ENCODE assay signal across 9 cellular contexts in genomic region chr9:127973169-127974001, GRCh38. TPM values are rescaled to one million over a fixed set of nuclear protein-coding genes. Genes with fewer than 3 reads are reported as not detected.
DNase-seq lines count a peak whose midpoint lies in the region; ATAC-seq, FAIRE-seq and TF ChIP-seq lines count a peak whose summit lies in the region.
"Had no signal": no experiment of that assay in that cellular context is flagged by ENCODE, and none has a peak within 500 bp of the region (broad histone marks: within the 10 kb centered on the region; RNA-seq: fewer than 3 reads in every experiment).

No MANE protein-coding gene starts in this region.

- DNase-seq in Right ventricle myocardium superior, result peak; percentile 70
- no peak for DNase-seq in left cardiac atrium
- no peak for DNase-seq in GM12878 (ENCODE audit: low read depth, low spot score)
- DNase-seq in midbrain (lab: John Stamatoyannopoulos, UW), result peak; percentile 34
- DNase-seq in vagina (ENCODE audit: extremely low spot score in 2 of 2), result peak in 1 of 2 donors; percentile 87
- DNase-seq in T-helper 9 cell, result no peak
- DNase-seq: NCI-H526 had no signal

- CTCF ChIA-PET in GM12878 (lab: Yijun Ruan, JAX), result interaction anchor here (1.3 to 6.2 kb wide), 3 partner anchors 18 to 29 kb away, joined by 5 to 34 read pairs (median 12); no protein-coding TSS in a partner anchor

- no TSS peak for BruUV-seq in GM12878 (replicated peaks; lab: Mats Ljungman, UMichigan)

- no peak for TF ChIP-seq POLR2A in GM12878 (IDR thresholded peaks at IDR 0.05; ENCODE audit: low read depth, low read length)
- TF ChIP-seq POLR2A in vagina (IDR thresholded peaks at IDR 0.05), result no peak

- intact Hi-C loops in Right ventricle myocardium superior (cut with DNase I), result no loop called here
- intact Hi-C loops in left cardiac atrium (cut with DNase I), result no loop called here
- intact Hi-C loops in GM12878 (cut with micrococcal nuclease; ENCODE audit: unreplicated experiment), result no loop called here
- intact Hi-C loops in vagina (cut with DNase I), result no loop called here

- no peak for FAIRE-seq in GM12878 (lab: Jason Lieb, UNC)

- H3K4me2 ChIP-seq in GM12878 (ENCODE audit: control insufficient read depth, insufficient read depth), result peak overlapping the region; percentile 17; the same call in 1 of the 2 replicates

- no peaks in the 10 kb centered on the region for H3K27me3 ChIP-seq in GM12878 (replicated peaks in 1 of 2; ENCODE audit: control insufficient read depth in 2 of 2, insufficient read depth in 2 of 2, low read length in 1 of 2)
- H3K27me3 ChIP-seq in vagina, result no peaks in the 10 kb centered on the region

- H3K36me3 ChIP-seq in GM12878 (ENCODE audit: control insufficient read depth in 2 of 2, insufficient read depth in 2 of 2, low read length in 1 of 2) (peaks cover 1 to 3% of the 10 kb centered on the region in 2 experiments; a peak in 2 of 4 replicates), vagina (no peaks in the 10 kb centered on the region)

- no peaks in the 10 kb centered on the region for H3K9me3 ChIP-seq in GM12878 (replicated peaks; ENCODE audit: control insufficient read depth, insufficient read depth, low read length)
- no peaks in the 10 kb centered on the region for H3K9me3 ChIP-seq in vagina

- H3K4me1 ChIP-seq in GM12878 (ENCODE audit: control insufficient read depth, insufficient read depth, low read length) (peaks cover 63% of the 10 kb centered on the region), vagina (peaks cover 100% of the 10 kb centered on the region)

- peaks cover 62% of the 10 kb centered on the region for H3K79me2 ChIP-seq in GM12878 (ENCODE audit: control insufficient read depth, insufficient read depth, low read length)

- SMC1A ChIA-PET in GM12878 (lab: Charles Lee; ENCODE audit: uncharacterized antibody, unreplicated experiment), result interaction anchor here (1.1 to 4.2 kb wide), 3 partner anchors 10 to 143 kb away, joined by 3 to 24 read pairs (median 4); no protein-coding TSS in a partner anchor

- TF ChIP-seq RAD21 in GM12878 (IDR thresholded peaks at IDR 0.05; ENCODE audit: insufficient read depth, low read depth, low read length), result no peak

- WGBS in GM12878 (ENCODE audit: insufficient coverage, insufficient replicate concordance, low lambda C conversion rate, missing lambda C conversion rate), result 87% methylated on average over 17 of the region's 17 CpGs

- H4K20me1 ChIP-seq in GM12878 (ENCODE audit: control insufficient read depth, insufficient read depth), result peaks cover 16% of the 10 kb centered on the region

- ATAC-seq in Right ventricle myocardium superior (ENCODE audit: poor library complexity) (peak; percentile 46), left cardiac atrium (no peak), GM12878 (no peak), GM18517 (IDR thresholded peaks at IDR 0.05; ENCODE audit: unreplicated experiment) (no peak), GM21619 (IDR thresholded peaks at IDR 0.05; ENCODE audit: unreplicated experiment) (no peak)

- in situ Hi-C loops in GM12878 (cut with MboI), result no loop called here

- no peak overlapping the region for H3K4me3 ChIP-seq in GM12878
- H3K4me3 ChIP-seq in vagina, result peak overlapping the region; percentile 6 to 37

- POLR2A ChIA-PET in GM12878 (lab: Charles Lee), result interaction anchor here (0.6 to 1.0 kb wide), 2 partner anchors 13 to 58 kb away, joined by 4 to 5 read pairs; no protein-coding TSS in a partner anchor

- RAD21 ChIA-PET in GM12878 (lab: Charles Lee; ENCODE audit: unreplicated experiment), result no interaction called here

- H2AFZ ChIP-seq in GM12878 (ENCODE audit: control insufficient read depth, low read depth, low read length), result no peak overlapping the region

- no peak for TF ChIP-seq EP300 in GM12878 (IDR thresholded peaks at IDR 0.05; ENCODE audit: borderline replicate concordance in 1 of 2, control insufficient read depth in 1 of 2, low read depth in 2 of 2, low read length in 2 of 2)

- no peak overlapping the region for H3K27ac ChIP-seq in GM12878 (ENCODE audit: control insufficient read depth, insufficient read depth)
- H3K27ac ChIP-seq in vagina, result peak overlapping the region; percentile 96

- TF ChIP-seq CTCF in GM12878 (IDR thresholded peaks at IDR 0.05 in 2 of 3, conservative IDR thresholded peaks at IDR 0.05 in 1 of 3; ENCODE audit: control insufficient read depth in 2 of 3, extremely low read depth in 1 of 3, insufficient read depth in 1 of 3, low read depth in 3 of 3, low read length in 3 of 3), result no peak
- TF ChIP-seq CTCF in vagina (IDR thresholded peaks at IDR 0.05), result no peak

- H3K9ac ChIP-seq in GM12878 (ENCODE audit: control insufficient read depth, insufficient read depth, low read length), result no peak overlapping the region

RNA-seq across cellular contexts. Expression of gene EEIG1, which starts 7.4 kb away (rescaled TPM):
- 21.8 TPM for total RNA-seq in Right ventricle myocardium superior
- total RNA-seq in left cardiac atrium, result 10 to 100 TPM; 24.9 to 27.3 TPM
- 23.5 and 27.2 TPM in 2 replicates for total RNA-seq in GM12878 (2013; cell fraction: nucleolus; rRNA removed)
- total RNA-seq in GM12878 (2014; rRNA removed), result 7.4 TPM in 2 replicates
- 8.5 and 9.5 TPM in 2 replicates for total RNA-seq in GM12878 (2014; rRNA removed; fragmentation: Illumina TruSeq; extraction: Trizol)
- total RNA-seq in GM12878 (2021), result 69.7 and 75.9 TPM in 2 replicates
- 116 TPM for polyA plus RNA-seq in GM12878 (2011; ENCODE audit: low read depth)
- polyA plus RNA-seq in GM12878 (2011; rRNA removed), result 3.3 and 6.6 TPM in 2 replicates
- polyA plus RNA-seq in GM12878 (2011; cell fraction: cytosol; rRNA removed), result 10.5 and 12.0 TPM in 2 replicates
- 13.2 and 14.7 TPM in 2 replicates for polyA plus RNA-seq in GM12878 (2011; cell fraction: nucleus; rRNA removed)
- 61.5 and 83.9 TPM in 2 replicates for polyA plus RNA-seq in GM12878 (2012)
- 7.2 and 16.9 TPM in 2 replicates for polyA plus RNA-seq in GM12878 (2014; fragmentation: Illumina TruSeq; extraction: Trizol)
- 1 to 10 TPM; 1.2 to 2.7 TPM for polyA plus RNA-seq in GM12878 (2014; fragmentation: Nextera tagmentation; extraction: Ambion mirVana)
- 20.7 and 21.5 TPM in 2 replicates for polyA plus RNA-seq in GM12878 (2014; rRNA removed)
- 10 to 100 TPM in 1 of 2 experiments, 1 to 10 TPM in 1; 8.5 to 12.9 TPM for polyA plus RNA-seq in GM12878 (2016; fragmentation: Nextera tagmentation; extraction: Ambion mirVana)
- polyA minus RNA-seq in GM12878 (2011; rRNA and poly(A)+ RNA removed), result 2.9 and 6.1 TPM in 2 replicates
- polyA minus RNA-seq in GM12878 (2011; cell fraction: cytosol; rRNA and poly(A)+ RNA removed), result 4.0 and 8.6 TPM in 2 replicates
- 2.8 and 6.3 TPM in 2 replicates for polyA minus RNA-seq in GM12878 (2011; cell fraction: nucleus; rRNA and poly(A)+ RNA removed)
- total RNA-seq in vagina, result 30.9 TPM

RNA-seq across cellular contexts. Expression of gene DPM2, which starts 35.7 kb away (rescaled TPM):
- 9.9 TPM for total RNA-seq in Right ventricle myocardium superior
- 10 to 100 TPM; 14.7 to 18.3 TPM for total RNA-seq in left cardiac atrium
- total RNA-seq in GM12878 (2013; cell fraction: nucleolus; rRNA removed), result 35.0 and 35.4 TPM in 2 replicates
- 36.3 and 40.3 TPM in 2 replicates for total RNA-seq in GM12878 (2014; rRNA removed)
- 30.6 and 31.7 TPM in 2 replicates for total RNA-seq in GM12878 (2014; rRNA removed; fragmentation: Illumina TruSeq; extraction: Trizol)
- 40.7 and 44.0 TPM in 2 replicates for total RNA-seq in GM12878 (2021)
- polyA plus RNA-seq in GM12878 (2011; ENCODE audit: low read depth), result 17.4 TPM
- 25.8 and 49.2 TPM in 2 replicates for polyA plus RNA-seq in GM12878 (2011; rRNA removed)
- 73.3 and 82.9 TPM in 2 replicates for polyA plus RNA-seq in GM12878 (2011; cell fraction: cytosol; rRNA removed)
- polyA plus RNA-seq in GM12878 (2011; cell fraction: nucleus; rRNA removed), result 54.9 and 64.6 TPM in 2 replicates
- 30.5 and 35.8 TPM in 2 replicates for polyA plus RNA-seq in GM12878 (2012)
- polyA plus RNA-seq in GM12878 (2014; fragmentation: Illumina TruSeq; extraction: Trizol), result 24.3 and 45.4 TPM in 2 replicates
- 10 to 100 TPM; 22.7 to 24.2 TPM for polyA plus RNA-seq in GM12878 (2014; fragmentation: Nextera tagmentation; extraction: Ambion mirVana)
- 54.3 and 56.5 TPM in 2 replicates for polyA plus RNA-seq in GM12878 (2014; rRNA removed)
- polyA plus RNA-seq in GM12878 (2016; fragmentation: Nextera tagmentation; extraction: Ambion mirVana), result 10 to 100 TPM; 76.7 to 77.9 TPM
- 39.4 and 64.4 TPM in 2 replicates for polyA minus RNA-seq in GM12878 (2011; rRNA and poly(A)+ RNA removed)
- polyA minus RNA-seq in GM12878 (2011; cell fraction: cytosol; rRNA and poly(A)+ RNA removed), result 27.0 and 30.2 TPM in 2 replicates
- 38.0 and 63.1 TPM in 2 replicates for polyA minus RNA-seq in GM12878 (2011; cell fraction: nucleus; rRNA and poly(A)+ RNA removed)
- total RNA-seq in vagina, result 17.7 TPM

RNA-seq across cellular contexts. Expression of gene PIP5KL1, which starts 42.8 kb away (rescaled TPM):
- 0.48 TPM for total RNA-seq in Right ventricle myocardium superior
- under 1 TPM; 0.50 to 0.99 TPM for total RNA-seq in left cardiac atrium
- 1.9 and 2.0 TPM in 2 replicates for total RNA-seq in GM12878 (2013; cell fraction: nucleolus; rRNA removed)
- 0.40 TPM in 1 of 2 replicates, not detected in the other for total RNA-seq in GM12878 (2014; rRNA removed)
- total RNA-seq in GM12878 (2014; rRNA removed; fragmentation: Illumina TruSeq; extraction: Trizol), result 0.14 and 0.22 TPM in 2 replicates
- 0.32 and 0.64 TPM in 2 replicates for total RNA-seq in GM12878 (2021)
- 0.41 TPM for polyA plus RNA-seq in GM12878 (2011; ENCODE audit: low read depth)
- polyA plus RNA-seq in GM12878 (2011; rRNA removed), result 0.12 and 0.50 TPM in 2 replicates
- 0.34 and 0.52 TPM in 2 replicates for polyA plus RNA-seq in GM12878 (2011; cell fraction: cytosol; rRNA removed)
- polyA plus RNA-seq in GM12878 (2011; cell fraction: nucleus; rRNA removed), result 2.2 and 3.0 TPM in 2 replicates
- polyA plus RNA-seq in GM12878 (2012), result 0.60 and 1.1 TPM in 2 replicates
- 0.04 TPM in 1 of 2 replicates, not detected in the other for polyA plus RNA-seq in GM12878 (2014; fragmentation: Illumina TruSeq; extraction: Trizol)
- not detected for polyA plus RNA-seq in GM12878 (2014; fragmentation: Nextera tagmentation; extraction: Ambion mirVana)
- 0.55 and 0.67 TPM in 2 replicates for polyA plus RNA-seq in GM12878 (2014; rRNA removed)
- under 1 TPM; 0.11 to 0.47 TPM for polyA plus RNA-seq in GM12878 (2016; fragmentation: Nextera tagmentation; extraction: Ambion mirVana)
- 0.10 TPM in 1 of 2 replicates, not detected in the other for polyA minus RNA-seq in GM12878 (2011; rRNA and poly(A)+ RNA removed)
- polyA minus RNA-seq in GM12878 (2011; cell fraction: cytosol; rRNA and poly(A)+ RNA removed), result not detected in 2 replicates
- 0.57 and 0.85 TPM in 2 replicates for polyA minus RNA-seq in GM12878 (2011; cell fraction: nucleus; rRNA and poly(A)+ RNA removed)
- total RNA-seq in vagina, result 10.3 TPM

RNA-seq across cellular contexts. Expression of gene ST6GALNAC4, which starts 56.5 kb away (rescaled TPM):
- total RNA-seq in Right ventricle myocardium superior, result 18.1 TPM
- 10 to 100 TPM; 35.8 to 49.9 TPM for total RNA-seq in left cardiac atrium
- 98.4 and 112 TPM in 2 replicates for total RNA-seq in GM12878 (2013; cell fraction: nucleolus; rRNA removed)
- 48.3 and 57.4 TPM in 2 replicates for total RNA-seq in GM12878 (2014; rRNA removed)
- total RNA-seq in GM12878 (2014; rRNA removed; fragmentation: Illumina TruSeq; extraction: Trizol), result 20.7 and 23.7 TPM in 2 replicates
- 56.1 and 64.1 TPM in 2 replicates for total RNA-seq in GM12878 (2021)
- 11.8 TPM for polyA plus RNA-seq in GM12878 (2011; ENCODE audit: low read depth)
- polyA plus RNA-seq in GM12878 (2011; rRNA removed), result 6.9 and 16.4 TPM in 2 replicates
- 38.1 and 52.2 TPM in 2 replicates for polyA plus RNA-seq in GM12878 (2011; cell fraction: cytosol; rRNA removed)
- polyA plus RNA-seq in GM12878 (2011; cell fraction: nucleus; rRNA removed), result 59.2 and 59.5 TPM in 2 replicates
- polyA plus RNA-seq in GM12878 (2012), result 40.4 and 47.8 TPM in 2 replicates
- 3.0 and 13.5 TPM in 2 replicates for polyA plus RNA-seq in GM12878 (2014; fragmentation: Illumina TruSeq; extraction: Trizol)
- 1 to 10 TPM; 4.2 to 6.6 TPM for polyA plus RNA-seq in GM12878 (2014; fragmentation: Nextera tagmentation; extraction: Ambion mirVana)
- polyA plus RNA-seq in GM12878 (2014; rRNA removed), result 63.2 and 68.1 TPM in 2 replicates
- polyA plus RNA-seq in GM12878 (2016; fragmentation: Nextera tagmentation; extraction: Ambion mirVana), result 10 to 100 TPM; 46.7 to 49.9 TPM
- 23.9 and 54.0 TPM in 2 replicates for polyA minus RNA-seq in GM12878 (2011; rRNA and poly(A)+ RNA removed)
- polyA minus RNA-seq in GM12878 (2011; cell fraction: cytosol; rRNA and poly(A)+ RNA removed), result 25.1 and 31.3 TPM in 2 replicates
- 27.2 and 51.5 TPM in 2 replicates for polyA minus RNA-seq in GM12878 (2011; cell fraction: nucleus; rRNA and poly(A)+ RNA removed)
- 33.1 TPM for total RNA-seq in vagina

Comparison
In these comparisons a context has a peak if more than half of its experiments do, and no peak if none do; other contexts are left out.
1. DNase-seq: peak in Right ventricle myocardium superior (single experiment) and midbrain (single experiment); none in left cardiac atrium (single experiment), GM12878 (single experiment) and T-helper 9 cell (single experiment).